ENCODE assay signal across 23 cellular contexts in genomic region chr1:233919786-233920185, GRCh38. TPM values are rescaled to one million over a fixed set of nuclear protein-coding genes. Genes with fewer than 3 reads are reported as not detected.
"Had no signal": no experiment of that assay in that cellular context is flagged by ENCODE, and none has a peak within 500 bp of the region (broad histone marks: within the 10 kb centered on the region; RNA-seq: fewer than 3 reads in every experiment).

No MANE protein-coding gene starts in this region.

- H3K27me3 ChIP-seq: SJCRH30 had no signal

- ATAC-seq: HepG2, Right ventricle myocardium inferior, SK-N-SH treated with all-trans-retinoic acid at 6 μM for 48 hours had no signal

- H3K36me3 ChIP-seq: SJCRH30 had no signal

- H3K4me3 ChIP-seq: SJCRH30 had no signal

- H3K4me1 ChIP-seq: SJCRH30 had no signal

- H3K9me3 ChIP-seq: SJCRH30 had no signal

- H3K27ac ChIP-seq: KMS-11, SJCRH30 had no signal

- DNase-seq: IMR-90, MM.1S, NCI-H1092 treated with DMSO at 0.1 percent for 48 hours, NCI-H1417 treated with DMSO at 0.1 percent for 48 hours, NCI-H146, NCI-H1694 treated with DMSO at 0.1 percent for 48 hours, NCI-H1930, NCI-H2081, NCI-H2107, NCI-H2227 treated with DMSO at 0.1 percent for 48 hours, NCI-H446, NCI-H510A, NCI-H524 treated with DMSO at 0.1 percent for 48 hours, NCI-H69, NCI-H774, SHP77 treated with DMSO at 0.1 percent for 48 hours, SJCRH30, T-helper 1 cell had no signal

RNA-seq across cellular contexts. Expression of gene SLC35F3, which starts 15.3 kb away (rescaled TPM):
- total RNA-seq: HepG2, HT-29, Right ventricle myocardium inferior, SJCRH30 had no signal
- polyA plus RNA-seq: HepG2 had no signal
